Comparison of ENCODE assay signal across 8 cellular contexts in genomic region chr16:17224859-17225258, GRCh38.
DNase-seq lines count a peak whose midpoint lies in the region; ATAC-seq, FAIRE-seq and TF ChIP-seq lines count a peak whose summit lies in the region.

No MANE protein-coding gene starts in this region.

- intact Hi-C loops in activated CD4-positive, alpha-beta memory T cell treated with anti-CD3 and anti-CD28 coated beads for 36 hours (cut with micrococcal nuclease) = no loop called here
- intact Hi-C loops in kidney (cut with DNase I) = no loop called here
- intact Hi-C loops in transverse colon (cut with DNase I; ENCODE audit: low total_unique reads) = loop anchor here (5.0 kb wide), 1 partner anchor 82 kb away; no protein-coding TSS in a partner anchor

- H3K27ac ChIP-seq in kidney (ENCODE audit: low read depth in 2 of 2, low read length in 2 of 2) (no peak overlapping the region), transverse colon (peak overlapping the region; percentile 65 to 85 (median 70))

- peak overlapping the region in 1 of 2 donors; percentile 31 for H3K27ac Mint-ChIP-seq in activated naive CD4-positive, alpha-beta T cell treated with anti-CD3 and anti-CD28 coated beads, Interleukin-2, amount 50 U/mL, for 72 hours
- no peak overlapping the region for H3K27ac Mint-ChIP-seq in activated CD4-positive, alpha-beta memory T cell treated with anti-CD3 and anti-CD28 coated beads for 36 hours

- WGBS in transverse colon (ENCODE audit: low coverage in 1 of 2), 2 donors = 4 to 11% methylated on average over 2 to 4 of the region's 4 CpGs

- no peak for TF ChIP-seq CTCF in kidney (IDR thresholded peaks at IDR 0.05; ENCODE audit: borderline replicate concordance, extremely low read depth, insufficient read depth)
- TF ChIP-seq CTCF in transverse colon (IDR thresholded peaks at IDR 0.05) = no peak

- no peak for TF ChIP-seq POLR2A in transverse colon (IDR thresholded peaks at IDR 0.05)

- in situ Hi-C loops in transverse colon (cut with MboI; ENCODE audit: low pct_ligation_motif_present in 1 of 4, low pct_unique_long_range_greater_than_20kb in 1 of 4, low sequenced_read_pairs in 3 of 4) = loop anchor here in 1 of 4 donors (25.0 kb wide), 1 partner anchor 237 kb away; the partner anchor contains the start of gene XYLT1

- H3K4me1 Mint-ChIP-seq in activated CD4-positive, alpha-beta memory T cell treated with anti-CD3 and anti-CD28 coated beads for 36 hours (ENCODE audit: low read depth) = no peaks in the 10 kb centered on the region

- ATAC-seq in activated naive CD4-positive, alpha-beta T cell treated with anti-CD3 and anti-CD28 coated beads, Interleukin-2, amount 50 U/mL, for 72 hours = peak; percentile 30 to 50
- no peak for ATAC-seq in HG02678 (IDR thresholded peaks at IDR 0.05; ENCODE audit: unreplicated experiment)
- no peak for ATAC-seq in HG03378 (IDR thresholded peaks at IDR 0.05; ENCODE audit: unreplicated experiment)

- H3K36me3 ChIP-seq in kidney (ENCODE audit: control insufficient read depth in 1 of 2, insufficient read depth in 2 of 2, low read length in 2 of 2) (no peaks in the 10 kb centered on the region), transverse colon (no peaks in the 10 kb centered on the region)

- H3K9ac ChIP-seq in kidney (ENCODE audit: low read length in 2 of 2) = no peak overlapping the region

- CTCF ChIA-PET in activated CD4-positive, alpha-beta memory T cell treated with anti-CD3 and anti-CD28 coated beads for 36 hours (lab: Charles Lee) = no interaction called here

- no peak for DNase-seq in activated naive CD4-positive, alpha-beta T cell treated with anti-CD3 and anti-CD28 coated beads, Interleukin-2, amount 50 U/mL, for 72 hours (ENCODE audit: low spot score in 2 of 2)
- no peak for DNase-seq in activated naive CD4-positive, alpha-beta T cell (lab: John Stamatoyannopoulos, UW)
- peak; percentile 13 for DNase-seq in activated CD4-positive, alpha-beta memory T cell treated with anti-CD3 and anti-CD28 coated beads for 36 hours
- peak; percentile 77 for DNase-seq in kidney
- peak; percentile 66 for DNase-seq in transverse colon
- DNase-seq in NCI-H187 treated with DMSO at 0.1 percent for 48 hours (lab: John Stamatoyannopoulos, UW) = no peak

- no peaks in the 10 kb centered on the region for H3K4me1 ChIP-seq in kidney (ENCODE audit: control insufficient read depth in 1 of 2, insufficient read depth in 1 of 2, low read depth in 1 of 2, low read length in 2 of 2)
- H3K4me1 ChIP-seq in transverse colon = peaks cover 12 to 25% (median 19%) of the 10 kb centered on the region in 4 donors

- H3K9me3 ChIP-seq in kidney (ENCODE audit: control insufficient read depth in 1 of 2, low read length in 2 of 2) = no peaks in the 10 kb centered on the region
- no peaks in the 10 kb centered on the region for H3K9me3 ChIP-seq in transverse colon

- no peak overlapping the region for H3K4me3 ChIP-seq in kidney (ENCODE audit: low read length in 2 of 2)
- no peak overlapping the region for H3K4me3 ChIP-seq in transverse colon

- H3K4me3 Mint-ChIP-seq in activated CD4-positive, alpha-beta memory T cell treated with anti-CD3 and anti-CD28 coated beads for 36 hours = no peak overlapping the region

- no peaks in the 10 kb centered on the region for H3K27me3 ChIP-seq in transverse colon

- FAIRE-seq in kidney (lab: Jason Lieb, UNC) = no peak

- H3K27me3 Mint-ChIP-seq in activated CD4-positive, alpha-beta memory T cell treated with anti-CD3 and anti-CD28 coated beads for 36 hours = no peaks in the 10 kb centered on the region

- peak; percentile 55 for TF ChIP-seq EP300 in transverse colon (IDR thresholded peaks at IDR 0.05; ENCODE audit: low read depth)

- peaks cover 0 to 8% of the 10 kb centered on the region in 2 donors for H3K36me3 Mint-ChIP-seq in activated naive CD4-positive, alpha-beta T cell treated with anti-CD3 and anti-CD28 coated beads, Interleukin-2, amount 50 U/mL, for 72 hours
- H3K36me3 Mint-ChIP-seq in activated CD4-positive, alpha-beta memory T cell treated with anti-CD3 and anti-CD28 coated beads for 36 hours = peaks cover 3% of the 10 kb centered on the region

- POLR2A ChIA-PET in activated CD4-positive, alpha-beta memory T cell treated with anti-CD3 and anti-CD28 coated beads for 36 hours (lab: Charles Lee) = no interaction called here

- H3K9me3 Mint-ChIP-seq in activated naive CD4-positive, alpha-beta T cell treated with anti-CD3 and anti-CD28 coated beads, Interleukin-2, amount 50 U/mL, for 72 hours = no peaks in the 10 kb centered on the region
- no peaks in the 10 kb centered on the region for H3K9me3 Mint-ChIP-seq in activated CD4-positive, alpha-beta memory T cell treated with anti-CD3 and anti-CD28 coated beads for 36 hours

Comparison
In these comparisons a context has a peak if more than half of its experiments do, and no peak if none do; other contexts are left out.
1. ATAC-seq: peak in activated naive CD4-positive, alpha-beta T cell treated with anti-CD3 and anti-CD28 coated beads, Interleukin-2, amount 50 U/mL, for 72 hours (2 of 2); none in HG02678 (single experiment) and HG03378 (single experiment).
2. DNase-seq: peak in activated CD4-positive, alpha-beta memory T cell treated with anti-CD3 and anti-CD28 coated beads for 36 hours (single experiment), kidney (single experiment) and transverse colon (single experiment); none in activated naive CD4-positive, alpha-beta T cell treated with anti-CD3 and anti-CD28 coated beads, Interleukin-2, amount 50 U/mL, for 72 hours (0 of 2), activated naive CD4-positive, alpha-beta T cell (0 of 4) and NCI-H187 treated with DMSO at 0.1 percent for 48 hours (single experiment).
3. H3K27ac ChIP-seq: peak in transverse colon (4 of 4); none in kidney (0 of 2).